Comparison of ENCODE assay signal across 8 cellular contexts in the genomic region with DNA sequence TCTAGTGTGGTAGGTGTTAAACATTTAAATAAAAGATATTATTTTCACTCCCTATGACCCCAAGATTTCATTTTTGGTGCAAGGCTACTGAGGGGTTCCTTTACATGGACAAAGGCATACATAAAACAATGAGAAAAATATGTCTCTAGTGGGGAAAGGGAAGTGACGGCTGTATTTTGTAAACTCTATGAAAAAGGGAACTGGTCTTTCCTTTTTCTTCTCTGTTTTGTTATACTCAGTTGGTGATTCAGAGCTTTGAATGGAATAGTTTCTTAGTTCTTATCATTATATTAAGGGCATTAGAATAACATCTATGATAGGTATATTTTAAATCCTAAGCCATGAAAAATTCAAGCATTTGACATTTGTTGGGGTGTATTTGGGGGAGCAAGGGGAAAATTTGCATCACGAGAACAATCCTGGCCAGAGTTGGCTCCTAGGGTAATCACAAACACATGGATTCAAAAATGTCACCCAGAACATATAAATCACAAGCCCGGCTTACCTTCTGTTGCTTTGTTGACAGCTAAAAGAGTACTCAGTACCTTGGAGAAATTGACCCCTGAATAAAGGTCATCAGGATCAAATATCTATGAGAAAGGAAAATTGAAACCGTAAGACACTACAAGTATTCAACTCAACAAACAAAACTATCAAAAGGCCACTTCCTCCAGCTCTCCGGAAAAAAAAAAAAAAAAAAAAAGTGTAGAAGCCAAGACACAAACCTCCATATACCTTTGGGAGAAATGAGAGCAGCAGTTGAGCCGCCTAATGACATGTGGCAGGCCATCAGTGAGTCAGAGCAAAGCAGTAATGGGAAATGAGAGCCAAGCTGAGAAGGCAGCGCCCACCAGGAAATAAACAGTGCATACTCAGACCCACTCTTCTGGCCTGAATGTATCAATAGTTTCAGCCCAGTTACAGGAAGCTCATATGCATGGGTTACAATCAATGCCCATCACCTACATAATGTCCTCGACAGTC. TPM values are rescaled to one million over a fixed set of nuclear protein-coding genes. Genes with fewer than 3 reads are reported as not detected.
DNase-seq lines count a peak whose midpoint lies in the region; ATAC-seq and FAIRE-seq lines count a peak whose summit lies in the region.

No MANE protein-coding gene starts in this region.

- peaks cover 57% of the 10 kb centered on the region for H3K4me1 Mint-ChIP-seq in activated naive CD8-positive, alpha-beta T cell treated with anti-CD3 and anti-CD28 coated beads, Interleukin-2, amount 10 ng/mL, durations not matched to agents 7 days and 5 days

- no peaks in the 10 kb centered on the region for H3K9me3 Mint-ChIP-seq in activated naive CD8-positive, alpha-beta T cell treated with anti-CD3 and anti-CD28 coated beads, Interleukin-2, amount 10 ng/mL, durations not matched to agents 7 days and 5 days

- in situ Hi-C loops in KBM-7 (cut with MboI; ENCODE audit: low pct_unique_long_range_greater_than_20kb, low sequenced_read_pairs): no loop called here

- no peaks in the 10 kb centered on the region for H3K27me3 Mint-ChIP-seq in activated naive CD8-positive, alpha-beta T cell treated with anti-CD3 and anti-CD28 coated beads, Interleukin-2, amount 10 ng/mL, durations not matched to agents 7 days and 5 days

- H3K36me3 Mint-ChIP-seq in activated naive CD8-positive, alpha-beta T cell treated with anti-CD3 and anti-CD28 coated beads, Interleukin-2, amount 10 ng/mL, durations not matched to agents 7 days and 5 days: peaks cover 32% of the 10 kb centered on the region

- H3K27ac Mint-ChIP-seq in activated naive CD8-positive, alpha-beta T cell treated with anti-CD3 and anti-CD28 coated beads, Interleukin-2, amount 10 ng/mL, durations not matched to agents 7 days and 5 days: peak overlapping the region; percentile 68

- FAIRE-seq in GM19239 (lab: Jason Lieb, UNC): peak; percentile 93

- POLR2A ChIA-PET in activated naive CD8-positive, alpha-beta T cell treated with anti-CD3 and anti-CD28 coated beads, Interleukin-2, amount 10 ng/mL, durations not matched to agents 7 days and 5 days (lab: Charles Lee): interaction anchor here (1.2 to 1.3 kb wide), 2 partner anchors 31 to 32 kb away, joined by 3 to 4 read pairs; no protein-coding TSS in a partner anchor

- peak; percentile 65 for ATAC-seq in activated naive CD8-positive, alpha-beta T cell treated with anti-CD3 and anti-CD28 coated beads, Interleukin-2, amount 10 ng/mL, durations not matched to agents 7 days and 5 days (ENCODE audit: low read depth)
- ATAC-seq in GM18519 (IDR thresholded peaks at IDR 0.05; ENCODE audit: low FRiP score, unreplicated experiment): no peak

- DNase-seq in CD1c-positive myeloid dendritic cell (ENCODE audit: extremely low spot score) (peak; percentile 66), GM19239 (ENCODE audit: insufficient read length, low spot score) (no peak), KBM-7 (peak; percentile 69), cerebellar cortex (ENCODE audit: low spot score) (no peak), putamen (ENCODE audit: low spot score) (no peak), Ammon's horn (ENCODE audit: low spot score) (no peak)
- DNase-seq in activated naive CD8-positive, alpha-beta T cell treated with anti-CD3 and anti-CD28 coated beads, Interleukin-2, amount 10 ng/mL, durations not matched to agents 7 days and 5 days: no peak

- peak overlapping the region; percentile 53 for H3K4me3 Mint-ChIP-seq in activated naive CD8-positive, alpha-beta T cell treated with anti-CD3 and anti-CD28 coated beads, Interleukin-2, amount 10 ng/mL, durations not matched to agents 7 days and 5 days

RNA-seq across cellular contexts. Expression of a gene that starts 33.4 kb away (rescaled TPM):
- total RNA-seq in activated naive CD8-positive, alpha-beta T cell treated with anti-CD3 and anti-CD28 coated beads, Interleukin-2, amount 10 ng/mL, durations not matched to agents 7 days and 5 days: 10 to 100 TPM; 85.0 to 87.1 TPM

Comparison
In these comparisons a context has a peak if more than half of its experiments do, and no peak if none do; other contexts are left out.
1. DNase-seq: peak in CD1c-positive myeloid dendritic cell (single experiment) and KBM-7 (single experiment); none in GM19239 (single experiment), activated naive CD8-positive, alpha-beta T cell treated with anti-CD3 and anti-CD28 coated beads, Interleukin-2, amount 10 ng/mL, durations not matched to agents 7 days and 5 days (single experiment), cerebellar cortex (single experiment), putamen (single experiment) and Ammon's horn (single experiment).